In the genomic region with DNA sequence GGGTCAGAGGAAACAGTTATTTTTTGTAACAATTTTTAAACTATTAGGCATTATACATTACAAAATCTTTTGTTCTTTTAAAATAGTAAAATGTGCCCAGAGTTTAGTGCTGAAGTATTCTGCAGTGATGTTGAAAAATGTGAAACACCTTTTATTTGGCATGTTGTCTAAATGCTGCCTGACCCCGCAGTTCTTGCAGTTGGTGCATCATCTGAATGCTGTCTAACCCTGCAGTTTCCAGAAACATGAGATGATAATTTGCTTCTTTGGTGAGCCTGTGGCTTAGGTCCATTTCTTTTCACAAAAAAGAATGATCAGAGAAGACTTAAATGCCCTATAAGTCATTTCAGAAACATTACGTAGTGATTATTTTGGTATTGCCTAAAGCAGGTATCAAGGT, we compare ENCODE assay signal across 33 cellular contexts.
"Had no signal": no experiment of that assay in that cellular context is flagged by ENCODE, and none has a peak within 500 bp of the region (broad histone marks: within the 10 kb centered on the region; RNA-seq: fewer than 3 reads in every experiment).

No MANE protein-coding gene starts in this region.

- H3K4me3 Mint-ChIP-seq: activated CD4-positive, alpha-beta memory T cell treated with anti-CD3 and anti-CD28 coated beads for 36 hours; activated CD4-positive, alpha-beta T cell treated with anti-CD3 and anti-CD28 coated beads for 36 hours; activated CD4-positive, alpha-beta T cell treated with anti-CD3 and anti-CD28 coated beads, Interleukin-2, amount 10 ng/mL, durations not matched to agents 24 days and 14 days; activated CD8-positive, alpha-beta memory T cell treated with anti-CD3 and anti-CD28 coated beads, Interleukin-2, amount 10 ng/mL, durations not matched to agents 7 days and 5 days; activated CD8-positive, alpha-beta T cell treated with anti-CD3 and anti-CD28 coated beads, Interleukin-2, amount 10 ng/mL, durations not matched to agents 7 days and 5 days; activated naive CD4-positive, alpha-beta T cell treated with anti-CD3 and anti-CD28 coated beads for 36 hours; activated naive CD4-positive, alpha-beta T cell treated with anti-CD3 and anti-CD28 coated beads, Interleukin-2, amount 50 U/mL, for 24 hours; activated naive CD8-positive, alpha-beta T cell treated with anti-CD3 and anti-CD28 coated beads for 36 hours; activated naive CD8-positive, alpha-beta T cell treated with anti-CD3 and anti-CD28 coated beads, Interleukin-2, amount 50 U/mL, for 24 hours; activated T-helper 1 cell treated with anti-CD3 and anti-CD28 coated beads, Interleukin-12 subunit alpha, Interleukin-12 subunit beta, Interleukin-2, Interleukin-4 antibody, amounts not matched to agents 30 ng/mL and 10 ng/mL and 1 ng/mL, durations not matched to agents 14 hours and 24 hours and 36 hours; endodermal cell; T-helper 17 cell had no signal

- DNase-seq: activated CD4-positive, alpha-beta memory T cell treated with anti-CD3 and anti-CD28 coated beads for 36 hours; activated CD4-positive, alpha-beta T cell treated with anti-CD3 and anti-CD28 coated beads for 36 hours; activated CD4-positive, alpha-beta T cell treated with anti-CD3 and anti-CD28 coated beads, Interleukin-2, amount 10 ng/mL, durations not matched to agents 24 days and 14 days; activated CD4-positive, CD25-positive, alpha-beta regulatory T cell; activated CD4-positive, CD25-positive, alpha-beta regulatory T cell treated with anti-CD3 and anti-CD28 coated beads, Interleukin-2, amount 50 U/mL, for 72 hours; activated CD8-positive, alpha-beta memory T cell treated with anti-CD3 and anti-CD28 coated beads, Interleukin-2, amount 10 ng/mL, durations not matched to agents 7 days and 5 days; activated CD8-positive, alpha-beta memory T cell treated with anti-CD3 and anti-CD28 coated beads, Interleukin-2, amount 50 U/mL, for 4 hours; activated CD8-positive, alpha-beta T cell treated with anti-CD3 and anti-CD28 coated beads, Interleukin-2, amount 10 ng/mL, durations not matched to agents 7 days and 5 days; activated effector memory CD4-positive, alpha-beta T cell treated with anti-CD3 and anti-CD28 coated beads, Interleukin-2, amount 50 U/mL, for 16 hours; activated naive CD4-positive, alpha-beta T cell treated with anti-CD3 and anti-CD28 coated beads for 36 hours; activated naive CD8-positive, alpha-beta T cell treated with anti-CD3 and anti-CD28 coated beads for 36 hours; activated naive CD8-positive, alpha-beta T cell treated with anti-CD3 and anti-CD28 coated beads, Interleukin-2, amount 50 U/mL, for 24 hours; activated T-cell treated with anti-CD3 and anti-CD28 coated beads, Interleukin-2, amount 50 U/mL, for 1 hour; activated T-cell treated with anti-CD3 and anti-CD28 coated beads, Interleukin-2, amount 50 U/mL, for 48 hours; adrenal gland; amygdala; aorta; body of pancreas; central memory CD4-positive, alpha-beta T cell; cerebellar nuclear complex; colonic mucosa; effector memory CD4-positive, alpha-beta T cell; endodermal cell; erythroblast; foreskin melanocyte; T-helper 1 cell; T-helper 17 cell had no signal

- H3K27me3 ChIP-seq: adrenal gland, body of pancreas, cardiac muscle cell, colonic mucosa, esophagus muscularis mucosa, gastroesophageal sphincter had no signal

- H3K4me3 ChIP-seq: adrenal gland, body of pancreas, cardiac muscle cell, colonic mucosa, esophagus muscularis mucosa, gastroesophageal sphincter had no signal

- ATAC-seq: activated CD4-positive, alpha-beta T cell treated with anti-CD3 and anti-CD28 coated beads for 36 hours; activated CD8-positive, alpha-beta memory T cell treated with anti-CD3 and anti-CD28 coated beads, Interleukin-2, amount 10 ng/mL, durations not matched to agents 7 days and 5 days; activated CD8-positive, alpha-beta T cell treated with anti-CD3 and anti-CD28 coated beads, Interleukin-2, amount 10 ng/mL, durations not matched to agents 7 days and 5 days; activated naive CD8-positive, alpha-beta T cell treated with anti-CD3 and anti-CD28 coated beads, Interleukin-2, amount 50 U/mL, for 24 hours; body of pancreas; gastroesophageal sphincter; T-helper 17 cell had no signal

- H3K4me1 ChIP-seq: adrenal gland, body of pancreas, colonic mucosa had no signal

- H3K9me3 ChIP-seq: adrenal gland, body of pancreas, colonic mucosa, esophagus muscularis mucosa, gastroesophageal sphincter had no signal

- H3K27me3 Mint-ChIP-seq: activated CD4-positive, alpha-beta memory T cell treated with anti-CD3 and anti-CD28 coated beads for 36 hours; activated CD4-positive, alpha-beta T cell treated with anti-CD3 and anti-CD28 coated beads for 36 hours; activated CD8-positive, alpha-beta memory T cell treated with anti-CD3 and anti-CD28 coated beads, Interleukin-2, amount 10 ng/mL, durations not matched to agents 7 days and 5 days; activated naive CD4-positive, alpha-beta T cell treated with anti-CD3 and anti-CD28 coated beads, Interleukin-2, amount 50 U/mL, for 24 hours; activated naive CD8-positive, alpha-beta T cell treated with anti-CD3 and anti-CD28 coated beads for 36 hours; activated naive CD8-positive, alpha-beta T cell treated with anti-CD3 and anti-CD28 coated beads, Interleukin-2, amount 50 U/mL, for 24 hours had no signal

- H3K27ac Mint-ChIP-seq: activated CD4-positive, alpha-beta memory T cell treated with anti-CD3 and anti-CD28 coated beads for 36 hours; activated CD4-positive, alpha-beta T cell treated with anti-CD3 and anti-CD28 coated beads for 36 hours; activated CD4-positive, alpha-beta T cell treated with anti-CD3 and anti-CD28 coated beads, Interleukin-2, amount 10 ng/mL, durations not matched to agents 24 days and 14 days; activated CD8-positive, alpha-beta memory T cell treated with anti-CD3 and anti-CD28 coated beads, Interleukin-2, amount 10 ng/mL, durations not matched to agents 7 days and 5 days; activated CD8-positive, alpha-beta T cell treated with anti-CD3 and anti-CD28 coated beads, Interleukin-2, amount 10 ng/mL, durations not matched to agents 7 days and 5 days; activated naive CD4-positive, alpha-beta T cell treated with anti-CD3 and anti-CD28 coated beads for 36 hours; activated naive CD4-positive, alpha-beta T cell treated with anti-CD3 and anti-CD28 coated beads, Interleukin-2, amount 50 U/mL, for 24 hours; activated naive CD8-positive, alpha-beta T cell treated with anti-CD3 and anti-CD28 coated beads for 36 hours; activated naive CD8-positive, alpha-beta T cell treated with anti-CD3 and anti-CD28 coated beads, Interleukin-2, amount 50 U/mL, for 24 hours; activated T-helper 1 cell treated with anti-CD3 and anti-CD28 coated beads, Interleukin-12 subunit alpha, Interleukin-12 subunit beta, Interleukin-2, Interleukin-4 antibody, amounts not matched to agents 30 ng/mL and 10 ng/mL and 1 ng/mL, durations not matched to agents 14 hours and 24 hours and 36 hours; activated T-helper 2 cell treated with anti-CD3 and anti-CD28 coated beads, Interferon-gamma antibody, Interleukin-2, Interleukin-4, amounts not matched to agents 10 μg/mL and 5 μg/mL and 100 μg/mL, durations not matched to agents 14 hours and 24 hours and 36 hours; endodermal cell; T-helper 17 cell had no signal

- H3K36me3 Mint-ChIP-seq: activated CD4-positive, alpha-beta memory T cell treated with anti-CD3 and anti-CD28 coated beads for 36 hours; activated CD8-positive, alpha-beta memory T cell treated with anti-CD3 and anti-CD28 coated beads, Interleukin-2, amount 10 ng/mL, durations not matched to agents 7 days and 5 days; activated naive CD4-positive, alpha-beta T cell treated with anti-CD3 and anti-CD28 coated beads, Interleukin-2, amount 50 U/mL, for 24 hours; activated naive CD8-positive, alpha-beta T cell treated with anti-CD3 and anti-CD28 coated beads for 36 hours had no signal

- H3K27ac ChIP-seq: adrenal gland, body of pancreas, cardiac muscle cell, colonic mucosa, esophagus muscularis mucosa, gastroesophageal sphincter had no signal

- H3K9me3 Mint-ChIP-seq: activated CD4-positive, alpha-beta memory T cell treated with anti-CD3 and anti-CD28 coated beads for 36 hours; activated CD4-positive, alpha-beta T cell treated with anti-CD3 and anti-CD28 coated beads, Interleukin-2, amount 10 ng/mL, durations not matched to agents 24 days and 14 days; activated naive CD4-positive, alpha-beta T cell treated with anti-CD3 and anti-CD28 coated beads for 36 hours; activated naive CD4-positive, alpha-beta T cell treated with anti-CD3 and anti-CD28 coated beads, Interleukin-2, amount 50 U/mL, for 24 hours; activated naive CD8-positive, alpha-beta T cell treated with anti-CD3 and anti-CD28 coated beads for 36 hours; activated naive CD8-positive, alpha-beta T cell treated with anti-CD3 and anti-CD28 coated beads, Interleukin-2, amount 50 U/mL, for 24 hours; endodermal cell had no signal

- H3K4me1 Mint-ChIP-seq: activated CD4-positive, alpha-beta T cell treated with anti-CD3 and anti-CD28 coated beads for 36 hours; activated CD4-positive, alpha-beta T cell treated with anti-CD3 and anti-CD28 coated beads, Interleukin-2, amount 10 ng/mL, durations not matched to agents 24 days and 14 days; activated CD8-positive, alpha-beta memory T cell treated with anti-CD3 and anti-CD28 coated beads, Interleukin-2, amount 10 ng/mL, durations not matched to agents 7 days and 5 days; activated naive CD4-positive, alpha-beta T cell treated with anti-CD3 and anti-CD28 coated beads, Interleukin-2, amount 50 U/mL, for 24 hours; activated naive CD8-positive, alpha-beta T cell treated with anti-CD3 and anti-CD28 coated beads for 36 hours; activated naive CD8-positive, alpha-beta T cell treated with anti-CD3 and anti-CD28 coated beads, Interleukin-2, amount 50 U/mL, for 24 hours; T-helper 17 cell had no signal

- H3K36me3 ChIP-seq: cardiac muscle cell, colonic mucosa had no signal
